In genomic region chr19:18612772-18613588, GRCh38 we compare ENCODE assay signal across 8 cellular contexts. TPM values are rescaled to one million over a fixed set of nuclear protein-coding genes. Genes with fewer than 3 reads are reported as not detected.
DNase-seq lines count a peak whose midpoint lies in the region; ATAC-seq and TF ChIP-seq lines count a peak whose summit lies in the region.

Gene TMEM59L, plus strand, starts transcription at chr19:18612870. Its CDS starts 89 bp downstream, at chr19:18612959.

- peaks cover 76 to 100% of the 10 kb centered on the region in 2 donors for H3K27me3 Mint-ChIP-seq in effector memory CD8-positive, alpha-beta T cell
- H3K27me3 Mint-ChIP-seq in neural crest cell (ENCODE audit: low read depth) (peaks cover 82% of the 10 kb centered on the region), CD14-positive monocyte (ENCODE audit: low read depth in 3 of 3) (peaks cover 82 to 96% (median 89%) of the 10 kb centered on the region in 3 donors)

- H3K9me3 Mint-ChIP-seq in effector memory CD8-positive, alpha-beta T cell: no peaks in the 10 kb centered on the region
- H3K9me3 Mint-ChIP-seq in neural crest cell (peaks cover 5% of the 10 kb centered on the region), CD14-positive monocyte (peaks cover 4 to 25% (median 16%) of the 10 kb centered on the region in 7 donors)

- no peak within 1 kb of the TSS for H3K27ac Mint-ChIP-seq in effector memory CD8-positive, alpha-beta T cell
- H3K27ac Mint-ChIP-seq in neural crest cell (ENCODE audit: unreplicated experiment) (no peak within 1 kb of the TSS), CD14-positive monocyte (no peak within 1 kb of the TSS)

- peak; percentile 85 for ATAC-seq in effector memory CD8-positive, alpha-beta T cell (replicated peaks)
- ATAC-seq in HG02798 (IDR thresholded peaks at IDR 0.05; ENCODE audit: poor library complexity, unreplicated experiment): no peak

- peak within 1 kb of the TSS; percentile 75 to 77 for H3K4me3 Mint-ChIP-seq in effector memory CD8-positive, alpha-beta T cell
- peak within 1 kb of the TSS; percentile 85 for H3K4me3 Mint-ChIP-seq in neural crest cell
- H3K4me3 Mint-ChIP-seq in CD14-positive monocyte: peak within 1 kb of the TSS in 1 of 2 donors; percentile 83

- intact Hi-C loops in CD14-positive monocyte (cut with micrococcal nuclease): no loop called here

- H3K36me3 Mint-ChIP-seq in effector memory CD8-positive, alpha-beta T cell (ENCODE audit: insufficient read depth): peaks cover 3% of the 10 kb centered on the region
- H3K36me3 Mint-ChIP-seq in neural crest cell (ENCODE audit: low read depth): no peaks in the 10 kb centered on the region
- H3K36me3 Mint-ChIP-seq in CD14-positive monocyte: peaks cover 3% of the 10 kb centered on the region in 2 donors

- no peak for TF ChIP-seq CTCF in WI38 (IDR thresholded peaks at IDR 0.05; ENCODE audit: low read depth, low read length)
- TF ChIP-seq CTCF in neural crest cell (conservative IDR thresholded peaks at IDR 0.05): no peak
- TF ChIP-seq CTCF in CD14-positive monocyte (IDR thresholded peaks at IDR 0.05): no peak

- H3K4me3 ChIP-seq in WI38 (ENCODE audit: low read depth, low read length): peak within 1 kb of the TSS; percentile 53

- peaks cover 20 to 21% of the 10 kb centered on the region in 2 donors for H3K4me1 Mint-ChIP-seq in effector memory CD8-positive, alpha-beta T cell (ENCODE audit: low read depth in 2 of 2)
- H3K4me1 Mint-ChIP-seq in neural crest cell: peaks cover 23% of the 10 kb centered on the region
- peaks cover 10% of the 10 kb centered on the region for H3K4me1 Mint-ChIP-seq in CD14-positive monocyte

- peak; percentile 49 for DNase-seq in DMS 273 (lab: John Stamatoyannopoulos, UW; ENCODE audit: unreplicated experiment)
- no peak for DNase-seq in DMS 273 treated with DMSO at 0.1 percent for 48 hours (lab: John Stamatoyannopoulos, UW)
- DNase-seq in effector memory CD8-positive, alpha-beta T cell: peak; percentile 40 to 56 (median 50)
- no peak for DNase-seq in neural crest cell (ENCODE audit: low read depth, low spot score)
- no peak for DNase-seq in germinal center (ENCODE audit: low spot score)
- no peak for DNase-seq in CD14-positive monocyte (ENCODE audit: low spot score)

RNA-seq across cellular contexts. Expression of gene TMEM59L, which starts in this region (rescaled TPM):
- total RNA-seq in neural crest cell: 6.4 and 6.5 TPM in 2 replicates
- not detected for polyA plus RNA-seq in CD14-positive monocyte

Comparison
In these comparisons a context has a peak if more than half of its experiments do, and no peak if none do; other contexts are left out.
1. DNase-seq: peak in DMS 273 (single experiment) and effector memory CD8-positive, alpha-beta T cell (3 of 3); none in DMS 273 treated with DMSO at 0.1 percent for 48 hours (single experiment), neural crest cell (single experiment), germinal center (single experiment) and CD14-positive monocyte (single experiment).